In the genomic region with DNA sequence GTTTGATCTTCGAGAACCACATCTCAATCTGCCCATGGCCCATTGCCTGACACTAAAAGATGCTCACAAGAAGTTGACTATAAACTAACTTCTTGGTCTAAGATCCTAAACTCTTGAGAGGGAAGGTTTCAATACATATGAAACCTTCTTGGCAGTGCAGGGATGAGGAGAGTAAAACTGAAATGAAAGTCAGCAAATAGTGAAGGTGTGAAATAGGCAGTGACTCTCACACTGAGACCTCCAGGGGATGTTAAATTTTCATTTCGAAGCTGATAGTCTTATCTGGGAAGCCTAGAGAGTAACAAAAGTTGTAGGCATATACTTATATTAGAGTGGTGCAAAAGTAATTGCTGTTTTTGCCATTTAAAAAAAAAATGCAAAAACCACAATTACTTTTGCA, we compare ENCODE assay signal across 1 cellular context.
TF ChIP-seq lines count a peak whose summit lies in the region.

No MANE protein-coding gene starts in this region.

TF ChIP-seq in GM23338, 12 proteins besides CTCF, POLR2A, EP300 and RAD21 (continued from another document):
- TF ChIP-seq, protein P1, sequence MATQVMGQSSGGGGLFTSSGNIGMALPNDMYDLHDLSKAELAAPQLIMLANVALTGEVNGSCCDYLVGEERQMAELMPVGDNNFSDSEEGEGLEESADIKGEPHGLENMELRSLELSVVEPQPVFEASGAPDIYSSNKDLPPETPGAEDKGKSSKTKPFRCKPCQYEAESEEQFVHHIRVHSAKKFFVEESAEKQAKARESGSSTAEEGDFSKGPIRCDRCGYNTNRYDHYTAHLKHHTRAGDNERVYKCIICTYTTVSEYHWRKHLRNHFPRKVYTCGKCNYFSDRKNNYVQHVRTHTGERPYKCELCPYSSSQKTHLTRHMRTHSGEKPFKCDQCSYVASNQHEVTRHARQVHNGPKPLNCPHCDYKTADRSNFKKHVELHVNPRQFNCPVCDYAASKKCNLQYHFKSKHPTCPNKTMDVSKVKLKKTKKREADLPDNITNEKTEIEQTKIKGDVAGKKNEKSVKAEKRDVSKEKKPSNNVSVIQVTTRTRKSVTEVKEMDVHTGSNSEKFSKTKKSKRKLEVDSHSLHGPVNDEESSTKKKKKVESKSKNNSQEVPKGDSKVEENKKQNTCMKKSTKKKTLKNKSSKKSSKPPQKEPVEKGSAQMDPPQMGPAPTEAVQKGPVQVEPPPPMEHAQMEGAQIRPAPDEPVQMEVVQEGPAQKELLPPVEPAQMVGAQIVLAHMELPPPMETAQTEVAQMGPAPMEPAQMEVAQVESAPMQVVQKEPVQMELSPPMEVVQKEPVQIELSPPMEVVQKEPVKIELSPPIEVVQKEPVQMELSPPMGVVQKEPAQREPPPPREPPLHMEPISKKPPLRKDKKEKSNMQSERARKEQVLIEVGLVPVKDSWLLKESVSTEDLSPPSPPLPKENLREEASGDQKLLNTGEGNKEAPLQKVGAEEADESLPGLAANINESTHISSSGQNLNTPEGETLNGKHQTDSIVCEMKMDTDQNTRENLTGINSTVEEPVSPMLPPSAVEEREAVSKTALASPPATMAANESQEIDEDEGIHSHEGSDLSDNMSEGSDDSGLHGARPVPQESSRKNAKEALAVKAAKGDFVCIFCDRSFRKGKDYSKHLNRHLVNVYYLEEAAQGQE (IDR thresholded peaks at IDR 0.05; ENCODE audit: unreplicated experiment), result no peak
- TF ChIP-seq POLR2AphosphoS5 (IDR thresholded peaks at IDR 0.05; ENCODE audit: low read depth) (no peak), EZH2phosphoT487 (IDR thresholded peaks at IDR 0.05; ENCODE audit: unreplicated experiment) (no peak), ZNF114 (CRISPR knock-in tag; IDR thresholded peaks at IDR 0.05) (no peak), CREB1 (CRISPR knock-in tag; IDR thresholded peaks at IDR 0.05; ENCODE audit: low read depth) (no peak), EZH2 (IDR thresholded peaks at IDR 0.05; ENCODE audit: low read depth, unreplicated experiment) (no peak)
- TF ChIP-seq, protein P2, sequence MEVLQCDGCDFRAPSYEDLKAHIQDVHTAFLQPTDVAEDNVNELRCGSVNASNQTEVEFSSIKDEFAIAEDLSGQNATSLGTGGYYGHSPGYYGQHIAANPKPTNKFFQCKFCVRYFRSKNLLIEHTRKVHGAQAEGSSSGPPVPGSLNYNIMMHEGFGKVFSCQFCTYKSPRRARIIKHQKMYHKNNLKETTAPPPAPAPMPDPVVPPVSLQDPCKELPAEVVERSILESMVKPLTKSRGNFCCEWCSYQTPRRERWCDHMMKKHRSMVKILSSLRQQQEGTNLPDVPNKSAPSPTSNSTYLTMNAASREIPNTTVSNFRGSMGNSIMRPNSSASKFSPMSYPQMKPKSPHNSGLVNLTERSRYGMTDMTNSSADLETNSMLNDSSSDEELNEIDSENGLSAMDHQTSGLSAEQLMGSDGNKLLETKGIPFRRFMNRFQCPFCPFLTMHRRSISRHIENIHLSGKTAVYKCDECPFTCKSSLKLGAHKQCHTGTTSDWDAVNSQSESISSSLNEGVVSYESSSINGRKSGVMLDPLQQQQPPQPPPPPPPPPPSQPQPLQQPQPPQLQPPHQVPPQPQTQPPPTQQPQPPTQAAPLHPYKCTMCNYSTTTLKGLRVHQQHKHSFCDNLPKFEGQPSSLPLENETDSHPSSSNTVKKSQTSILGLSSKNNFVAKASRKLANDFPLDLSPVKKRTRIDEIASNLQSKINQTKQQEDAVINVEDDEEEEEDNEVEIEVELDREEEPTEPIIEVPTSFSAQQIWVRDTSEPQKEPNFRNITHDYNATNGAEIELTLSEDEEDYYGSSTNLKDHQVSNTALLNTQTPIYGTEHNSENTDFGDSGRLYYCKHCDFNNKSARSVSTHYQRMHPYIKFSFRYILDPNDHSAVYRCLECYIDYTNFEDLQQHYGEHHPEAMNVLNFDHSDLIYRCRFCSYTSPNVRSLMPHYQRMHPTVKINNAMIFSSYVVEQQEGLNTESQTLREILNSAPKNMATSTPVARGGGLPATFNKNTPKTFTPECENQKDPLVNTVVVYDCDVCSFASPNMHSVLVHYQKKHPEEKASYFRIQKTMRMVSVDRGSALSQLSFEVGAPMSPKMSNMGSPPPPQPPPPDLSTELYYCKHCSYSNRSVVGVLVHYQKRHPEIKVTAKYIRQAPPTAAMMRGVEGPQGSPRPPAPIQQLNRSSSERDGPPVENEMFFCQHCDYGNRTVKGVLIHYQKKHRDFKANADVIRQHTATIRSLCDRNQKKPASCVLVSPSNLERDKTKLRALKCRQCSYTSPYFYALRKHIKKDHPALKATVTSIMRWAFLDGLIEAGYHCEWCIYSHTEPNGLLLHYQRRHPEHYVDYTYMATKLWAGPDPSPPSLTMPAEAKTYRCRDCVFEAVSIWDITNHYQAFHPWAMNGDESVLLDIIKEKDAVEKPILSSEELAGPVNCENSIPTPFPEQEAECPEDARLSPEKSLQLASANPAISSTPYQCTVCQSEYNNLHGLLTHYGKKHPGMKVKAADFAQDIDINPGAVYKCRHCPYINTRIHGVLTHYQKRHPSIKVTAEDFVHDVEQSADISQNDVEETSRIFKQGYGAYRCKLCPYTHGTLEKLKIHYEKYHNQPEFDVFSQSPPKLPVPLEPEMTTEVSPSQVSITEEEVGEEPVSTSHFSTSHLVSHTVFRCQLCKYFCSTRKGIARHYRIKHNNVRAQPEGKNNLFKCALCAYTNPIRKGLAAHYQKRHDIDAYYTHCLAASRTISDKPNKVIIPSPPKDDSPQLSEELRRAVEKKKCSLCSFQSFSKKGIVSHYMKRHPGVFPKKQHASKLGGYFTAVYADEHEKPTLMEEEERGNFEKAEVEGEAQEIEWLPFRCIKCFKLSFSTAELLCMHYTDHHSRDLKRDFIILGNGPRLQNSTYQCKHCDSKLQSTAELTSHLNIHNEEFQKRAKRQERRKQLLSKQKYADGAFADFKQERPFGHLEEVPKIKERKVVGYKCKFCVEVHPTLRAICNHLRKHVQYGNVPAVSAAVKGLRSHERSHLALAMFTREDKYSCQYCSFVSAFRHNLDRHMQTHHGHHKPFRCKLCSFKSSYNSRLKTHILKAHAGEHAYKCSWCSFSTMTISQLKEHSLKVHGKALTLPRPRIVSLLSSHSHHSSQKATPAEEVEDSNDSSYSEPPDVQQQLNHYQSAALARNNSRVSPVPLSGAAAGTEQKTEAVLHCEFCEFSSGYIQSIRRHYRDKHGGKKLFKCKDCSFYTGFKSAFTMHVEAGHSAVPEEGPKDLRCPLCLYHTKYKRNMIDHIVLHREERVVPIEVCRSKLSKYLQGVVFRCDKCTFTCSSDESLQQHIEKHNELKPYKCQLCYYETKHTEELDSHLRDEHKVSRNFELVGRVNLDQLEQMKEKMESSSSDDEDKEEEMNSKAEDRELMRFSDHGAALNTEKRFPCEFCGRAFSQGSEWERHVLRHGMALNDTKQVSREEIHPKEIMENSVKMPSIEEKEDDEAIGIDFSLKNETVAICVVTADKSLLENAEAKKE (CRISPR knock-in tag; IDR thresholded peaks at IDR 0.05), result no peak
- TF ChIP-seq, protein P3, sequence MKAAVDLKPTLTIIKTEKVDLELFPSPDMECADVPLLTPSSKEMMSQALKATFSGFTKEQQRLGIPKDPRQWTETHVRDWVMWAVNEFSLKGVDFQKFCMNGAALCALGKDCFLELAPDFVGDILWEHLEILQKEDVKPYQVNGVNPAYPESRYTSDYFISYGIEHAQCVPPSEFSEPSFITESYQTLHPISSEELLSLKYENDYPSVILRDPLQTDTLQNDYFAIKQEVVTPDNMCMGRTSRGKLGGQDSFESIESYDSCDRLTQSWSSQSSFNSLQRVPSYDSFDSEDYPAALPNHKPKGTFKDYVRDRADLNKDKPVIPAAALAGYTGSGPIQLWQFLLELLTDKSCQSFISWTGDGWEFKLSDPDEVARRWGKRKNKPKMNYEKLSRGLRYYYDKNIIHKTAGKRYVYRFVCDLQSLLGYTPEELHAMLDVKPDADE (IDR thresholded peaks at IDR 0.05), result no peak
